In genomic region chr3:150080058-150080730, GRCh38 we compare ENCODE assay signal across 16 cellular contexts.
DNase-seq lines count a peak whose midpoint lies in the region; ATAC-seq, FAIRE-seq and TF ChIP-seq lines count a peak whose summit lies in the region.
"Had no signal": no experiment of that assay in that cellular context is flagged by ENCODE, and none has a peak within 500 bp of the region (broad histone marks: within the 10 kb centered on the region; RNA-seq: fewer than 3 reads in every experiment).

No MANE protein-coding gene starts in this region.

- H3K9me3 ChIP-seq in GM23248 (ENCODE audit: low read depth), result no peaks in the 10 kb centered on the region
- 0 out of 2 replicates have a peak, but pooled peaks cover 8% of the 10 kb centered on the region for H3K9me3 ChIP-seq in SK-N-SH
- no peaks in the 10 kb centered on the region for H3K9me3 ChIP-seq in sigmoid colon
- H3K9me3 ChIP-seq: neutrophil, suprapubic skin had no signal

- TF ChIP-seq POLR2A in sigmoid colon (IDR thresholded peaks at IDR 0.05), result no peak
- TF ChIP-seq POLR2A in GM12891 (IDR thresholded peaks at IDR 0.05; ENCODE audit: low read depth, low read length), result no peak

- no peak for DNase-seq in GM23248
- DNase-seq in SK-N-SH, result no peak
- peak; percentile 44 for DNase-seq in fibroblast of peridontal ligament (ENCODE audit: extremely low read depth)
- no peak for DNase-seq in sigmoid colon
- no peak for DNase-seq in GM12891 (ENCODE audit: insufficient read length, low spot score)
- DNase-seq: activated B cell treated with CpG ODN at 0.5 μM for 24 hours; activated CD8-positive, alpha-beta memory T cell treated with anti-CD3 and anti-CD28 coated beads, Interleukin-2, amount 10 ng/mL, durations not matched to agents 7 days and 5 days; activated naive CD4-positive, alpha-beta T cell treated with anti-CD3 and anti-CD28 coated beads for 36 hours; DMS153 had no signal

- H3K79me2 ChIP-seq in GM23248 (ENCODE audit: insufficient read depth) (no peaks in the 10 kb centered on the region), SK-N-SH (ENCODE audit: insufficient read depth) (no peaks in the 10 kb centered on the region)

- H3F3A ChIP-seq in GM23248 (ENCODE audit: insufficient read depth) (peaks cover 51% of the 10 kb centered on the region), SK-N-SH (replicated peaks; ENCODE audit: insufficient read depth) (peaks cover 58% of the 10 kb centered on the region)

- no peaks in the 10 kb centered on the region for H4K20me1 ChIP-seq in GM23248 (ENCODE audit: insufficient read depth)
- H4K20me1 ChIP-seq in SK-N-SH (ENCODE audit: insufficient read depth), result no peaks in the 10 kb centered on the region

- H3K4me3 ChIP-seq in GM23248 (no peak overlapping the region), SK-N-SH (ENCODE audit: low read depth in 2 of 2, low read length in 1 of 2) (no peak overlapping the region), sigmoid colon (no peak overlapping the region)
- H3K4me3 ChIP-seq: cardiac muscle cell, suprapubic skin had no signal

- H3K27ac ChIP-seq in GM23248 (peak overlapping the region; percentile 96), SK-N-SH (ENCODE audit: low read depth in 2 of 2, low read length in 1 of 2) (peak overlapping the region; percentile 86 to 98), sigmoid colon (peak overlapping the region in 3 of 4 donors; percentile 29 to 66 (median 52))
- H3K27ac ChIP-seq: cardiac muscle cell, neutrophil, suprapubic skin had no signal

- no peak for TF ChIP-seq RAD21 in SK-N-SH (IDR thresholded peaks at IDR 0.05; ENCODE audit: low read length)

- H3K4me2 ChIP-seq in GM23248 (ENCODE audit: unreplicated experiment), result no peak overlapping the region
- peak overlapping the region; percentile 51 for H3K4me2 ChIP-seq in SK-N-SH

- FAIRE-seq in GM12891 (lab: Jason Lieb, UNC), result no peak
- FAIRE-seq: endothelial cell of umbilical vein had no signal

- H3K36me3 ChIP-seq in GM23248 (ENCODE audit: low read depth), result no peaks in the 10 kb centered on the region
- no peaks in the 10 kb centered on the region for H3K36me3 ChIP-seq in SK-N-SH (replicated peaks in 1 of 2; ENCODE audit: control insufficient read depth in 1 of 2, insufficient read depth in 2 of 2, low read length in 1 of 2)
- no peaks in the 10 kb centered on the region for H3K36me3 ChIP-seq in sigmoid colon
- H3K36me3 ChIP-seq: cardiac muscle cell, neutrophil, suprapubic skin had no signal

- POLR2A ChIA-PET in SK-N-SH (lab: Yijun Ruan, JAX), result no interaction called here

- no peak overlapping the region for H3K9ac ChIP-seq in GM23248
- H3K9ac ChIP-seq in SK-N-SH, result peak overlapping the region; percentile 74

- intact Hi-C loops in sigmoid colon (cut with DNase I), result loop anchor here (10.0 kb wide), 1 partner anchor 95 kb away; no protein-coding TSS in a partner anchor

- in situ Hi-C loops in GM23248 (cut with MboI), result no loop called here

- H3K4me1 ChIP-seq in GM23248 (ENCODE audit: insufficient read depth), result peaks cover 52% of the 10 kb centered on the region
- H3K4me1 ChIP-seq in SK-N-SH (ENCODE audit: control insufficient read depth in 1 of 2, insufficient read depth in 2 of 2, low read depth in 1 of 2, low read length in 1 of 2), result peaks cover 24 to 35% of the 10 kb centered on the region in 2 experiments
- H3K4me1 ChIP-seq in sigmoid colon, result peaks cover 0 to 33% (median 29%) of the 10 kb centered on the region in 4 donors

- 68 to 72% methylated on average over 4 of the region's 4 CpGs for WGBS in GM23248 (ENCODE audit: low coverage in 1 of 2, low lambda C conversion rate in 2 of 2, missing lambda C conversion rate in 2 of 2), 2 experiments
- 60% methylated on average over 4 of the region's 4 CpGs for WGBS in SK-N-SH (ENCODE audit: low lambda C conversion rate)
- 71 to 79% methylated on average over 4 of the region's 4 CpGs for WGBS in sigmoid colon, 2 donors

- TF ChIP-seq EP300 in SK-N-SH (IDR thresholded peaks at IDR 0.05; ENCODE audit: borderline replicate concordance in 1 of 2, low read depth in 1 of 2, low read length in 1 of 2) (no peak), sigmoid colon (IDR thresholded peaks at IDR 0.05) (no peak)

- CTCF ChIA-PET in SK-N-SH (lab: Yijun Ruan, JAX), result interaction anchor here (1.1 kb wide), 1 partner anchor 104 kb away, joined by 3 read pairs; no protein-coding TSS in a partner anchor

- H2AFZ ChIP-seq in GM23248 (no peak overlapping the region), SK-N-SH (ENCODE audit: low read depth) (peak overlapping the region; percentile 67)

- H3K27me3 ChIP-seq in GM23248 (replicated peaks; ENCODE audit: insufficient read depth), result no peaks in the 10 kb centered on the region
- no peaks in the 10 kb centered on the region for H3K27me3 ChIP-seq in SK-N-SH (ENCODE audit: insufficient read depth)
- H3K27me3 ChIP-seq in sigmoid colon, result no peaks in the 10 kb centered on the region
- H3K27me3 ChIP-seq: cardiac muscle cell, neutrophil, suprapubic skin had no signal

- H3K9me2 ChIP-seq in GM23248 (ENCODE audit: insufficient read depth), result no peaks in the 10 kb centered on the region
- no peaks in the 10 kb centered on the region for H3K9me2 ChIP-seq in SK-N-SH

- TF ChIP-seq CTCF in SK-N-SH (IDR thresholded peaks at IDR 0.05) (no peak), sigmoid colon (IDR thresholded peaks at IDR 0.05) (no peak)

- ATAC-seq in GM19463 (IDR thresholded peaks at IDR 0.05; ENCODE audit: unreplicated experiment), result no peak
- ATAC-seq in HG03432 (IDR thresholded peaks at IDR 0.05; ENCODE audit: unreplicated experiment), result no peak
- no peak for ATAC-seq in HG02588 (IDR thresholded peaks at IDR 0.05; ENCODE audit: unreplicated experiment)
- ATAC-seq: activated CD8-positive, alpha-beta memory T cell treated with anti-CD3 and anti-CD28 coated beads, Interleukin-2, amount 10 ng/mL, durations not matched to agents 7 days and 5 days had no signal

TF ChIP-seq in SK-N-SH, 30 proteins besides CTCF, POLR2A, EP300 and RAD21:
- TF ChIP-seq USF1 (IDR thresholded peaks at IDR 0.05; ENCODE audit: borderline replicate concordance, low read depth) (no peak), FOXJ3 (CRISPR knock-in tag; IDR thresholded peaks at IDR 0.05) (no peak), YY1 (IDR thresholded peaks at IDR 0.05; ENCODE audit: low read depth) (no peak), SIN3A (IDR thresholded peaks at IDR 0.05; ENCODE audit: borderline replicate concordance, low read depth, low read length) (no peak), TCF12 (IDR thresholded peaks at IDR 0.05) (no peak), MEF2A (IDR thresholded peaks at IDR 0.05; ENCODE audit: borderline replicate concordance, low read depth) (no peak), FOXM1 (IDR thresholded peaks at IDR 0.05; ENCODE audit: low read depth) (no peak)

TF ChIP-seq in GM12891, 5 proteins besides CTCF, POLR2A, EP300 and RAD21:
- no peak for TF ChIP-seq PAX5 (IDR thresholded peaks at IDR 0.05; ENCODE audit: insufficient read depth, low read length, severe bottlenecking)
- no peak for TF ChIP-seq SPI1 (IDR thresholded peaks at IDR 0.05; ENCODE audit: low read depth, low read length)
- no peak for TF ChIP-seq POLR2AphosphoS5 (IDR thresholded peaks at IDR 0.05; ENCODE audit: low read depth, low read length)
- no peak for TF ChIP-seq TAF1 (IDR thresholded peaks at IDR 0.05; ENCODE audit: low read depth, low read length)
